Comparison of ENCODE assay signal across 23 cellular contexts in the genomic region with DNA sequence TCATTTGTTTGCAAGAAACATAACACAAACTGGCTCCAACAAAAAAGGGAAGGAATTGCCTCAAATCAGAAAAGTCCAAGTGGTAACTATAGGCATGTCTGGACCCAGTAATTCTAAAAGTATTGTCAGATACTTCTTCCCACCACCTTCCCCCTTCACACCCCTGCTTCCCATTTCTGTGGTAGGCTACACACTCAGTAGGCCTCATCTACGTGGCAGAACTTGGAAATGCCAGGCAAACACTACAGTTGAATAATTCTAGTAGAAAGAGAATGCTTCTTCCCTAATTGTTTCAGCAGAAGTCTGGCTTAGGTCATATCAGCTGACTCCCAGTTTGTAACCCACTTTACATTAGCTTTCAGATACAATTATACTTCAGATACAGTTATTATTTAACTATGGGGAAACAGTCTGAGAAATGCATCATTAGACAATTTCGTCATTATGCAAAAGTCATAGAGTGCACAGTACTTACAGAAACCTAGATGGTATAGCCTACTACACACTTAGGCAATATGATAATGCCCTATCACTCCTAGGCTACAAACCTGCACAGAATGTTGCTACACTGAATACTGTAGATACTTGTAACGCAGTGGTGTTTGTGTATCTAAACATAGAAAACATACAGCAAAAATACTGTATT. TPM values are rescaled to one million over a fixed set of nuclear protein-coding genes. Genes with fewer than 3 reads are reported as not detected.
DNase-seq lines count a peak whose midpoint lies in the region; FAIRE-seq and TF ChIP-seq lines count a peak whose summit lies in the region.
"Had no signal": no experiment of that assay in that cellular context is flagged by ENCODE, and none has a peak within 500 bp of the region (broad histone marks: within the 10 kb centered on the region; RNA-seq: fewer than 3 reads in every experiment).

No MANE protein-coding gene starts in this region.

- FAIRE-seq in GM18507 (lab: Jason Lieb, UNC), result peak; percentile 31

- peaks cover 57% of the 10 kb centered on the region for H3K9me3 Mint-ChIP-seq in nephron progenitor cell
- no peaks in the 10 kb centered on the region for H3K9me3 Mint-ChIP-seq in activated T-helper 2 cell treated with anti-CD3 and anti-CD28 coated beads, Interferon-gamma antibody, Interleukin-2, Interleukin-4, amounts not matched to agents 10 μg/mL and 5 μg/mL and 100 μg/mL, durations not matched to agents 14 hours and 24 hours and 36 hours
- H3K9me3 Mint-ChIP-seq: activated CD8-positive, alpha-beta T cell treated with anti-CD3 and anti-CD28 coated beads for 36 hours; effector memory CD8-positive, alpha-beta T cell; T-cell had no signal

- peaks cover 57% of the 10 kb centered on the region for H3K4me1 Mint-ChIP-seq in nephron progenitor cell
- peaks cover 16% of the 10 kb centered on the region for H3K4me1 Mint-ChIP-seq in activated T-helper 2 cell treated with anti-CD3 and anti-CD28 coated beads, Interferon-gamma antibody, Interleukin-2, Interleukin-4, amounts not matched to agents 10 μg/mL and 5 μg/mL and 100 μg/mL, durations not matched to agents 14 hours and 24 hours and 36 hours (ENCODE audit: low read depth)

- H3K27ac Mint-ChIP-seq in nephron progenitor cell, result peak overlapping the region; percentile 37
- H3K27ac Mint-ChIP-seq in activated T-helper 2 cell treated with anti-CD3 and anti-CD28 coated beads, Interferon-gamma antibody, Interleukin-2, Interleukin-4, amounts not matched to agents 10 μg/mL and 5 μg/mL and 100 μg/mL, durations not matched to agents 14 hours and 24 hours and 36 hours, result no peak overlapping the region
- H3K27ac Mint-ChIP-seq: activated CD8-positive, alpha-beta T cell treated with anti-CD3 and anti-CD28 coated beads for 36 hours; effector memory CD8-positive, alpha-beta T cell had no signal

- peaks cover 93% of the 10 kb centered on the region for H3K36me3 Mint-ChIP-seq in nephron progenitor cell (ENCODE audit: low read depth)
- H3K36me3 Mint-ChIP-seq in activated T-helper 2 cell treated with anti-CD3 and anti-CD28 coated beads, Interferon-gamma antibody, Interleukin-2, Interleukin-4, amounts not matched to agents 10 μg/mL and 5 μg/mL and 100 μg/mL, durations not matched to agents 14 hours and 24 hours and 36 hours (ENCODE audit: low read depth), result peaks cover 24% of the 10 kb centered on the region

- H3K4me3 Mint-ChIP-seq in nephron progenitor cell, result no peak overlapping the region
- no peak overlapping the region for H3K4me3 Mint-ChIP-seq in activated T-helper 2 cell treated with anti-CD3 and anti-CD28 coated beads, Interferon-gamma antibody, Interleukin-2, Interleukin-4, amounts not matched to agents 10 μg/mL and 5 μg/mL and 100 μg/mL, durations not matched to agents 14 hours and 24 hours and 36 hours (ENCODE audit: low read depth)
- H3K4me3 Mint-ChIP-seq: activated CD8-positive, alpha-beta T cell treated with anti-CD3 and anti-CD28 coated beads for 36 hours; effector memory CD8-positive, alpha-beta T cell; T-cell had no signal

- DNase-seq in GM18507 (ENCODE audit: extremely low spot score, insufficient read length, low read depth) (no peak), KBM-7 (peak; percentile 5), caudate nucleus (lab: John Stamatoyannopoulos, UW) (no peak), nephron progenitor cell (no peak), medulla oblongata (ENCODE audit: extremely low spot score) (no peak), NCI-H524 treated with DMSO at 0.1 percent for 48 hours (lab: John Stamatoyannopoulos, UW) (no peak)
- no peak for DNase-seq in activated CD8-positive, alpha-beta memory T cell treated with anti-CD3 and anti-CD28 coated beads for 24 hours
- no peak for DNase-seq in activated T-helper 2 cell treated with anti-CD3 and anti-CD28 coated beads, Interferon-gamma antibody, Interleukin-2, Interleukin-4, amounts not matched to agents 10 μg/mL and 5 μg/mL and 100 μg/mL, durations not matched to agents 14 hours and 24 hours and 36 hours (ENCODE audit: low spot score)
- DNase-seq: activated CD4-positive, CD25-positive, alpha-beta regulatory T cell treated with anti-CD3 and anti-CD28 coated beads, Interleukin-2, amount 50 U/mL, for 72 hours; activated CD8-positive, alpha-beta T cell treated with anti-CD3 and anti-CD28 coated beads for 36 hours; activated gamma-delta T cell treated with Interleukin-2 at 50 U/mL for 16 hours; effector memory CD8-positive, alpha-beta T cell; HCEC 1CT; left ventricle myocardium superior; NCI-H1436; NCI-H446 treated with DMSO at 0.1 percent for 48 hours; PC-3; Right ventricle myocardium superior; stimulated activated CD4-positive, alpha-beta T cell treated with anti-CD3 and anti-CD28 coated beads, Interleukin-4, amount 100 ng/mL, for 4 hours; stimulated activated naive CD4-positive, alpha-beta T cell treated with Interleukin-2 at 50 U/mL for 16 hours; T-cell had no signal

- in situ Hi-C loops in KBM-7 (cut with MboI; ENCODE audit: low pct_unique_long_range_greater_than_20kb, low sequenced_read_pairs), result no loop called here

- peak overlapping the region; percentile 0 for H3K27ac ChIP-seq in caudate nucleus (ENCODE audit: low read depth, low read length)
- H3K27ac ChIP-seq: C4-2B, parathyroid adenoma had no signal

- intact Hi-C loops in activated T-helper 2 cell treated with anti-CD3 and anti-CD28 coated beads, Interferon-gamma antibody, Interleukin-2, Interleukin-4, amounts not matched to agents 10 μg/mL and 5 μg/mL and 100 μg/mL, durations not matched to agents 14 hours and 24 hours and 36 hours (cut with micrococcal nuclease), result loop anchor here (10.0 kb wide), 2 partner anchors 325 to 885 kb away; no protein-coding TSS in a partner anchor

- TF ChIP-seq CTCF in nephron progenitor cell (IDR thresholded peaks at IDR 0.05), result no peak

- H3K27me3 Mint-ChIP-seq in nephron progenitor cell (ENCODE audit: low read depth, poor library complexity), result peaks cover 3% of the 10 kb centered on the region
- no peaks in the 10 kb centered on the region for H3K27me3 Mint-ChIP-seq in activated T-helper 2 cell treated with anti-CD3 and anti-CD28 coated beads, Interferon-gamma antibody, Interleukin-2, Interleukin-4, amounts not matched to agents 10 μg/mL and 5 μg/mL and 100 μg/mL, durations not matched to agents 14 hours and 24 hours and 36 hours (ENCODE audit: low read depth)
- H3K27me3 Mint-ChIP-seq: activated CD8-positive, alpha-beta T cell treated with anti-CD3 and anti-CD28 coated beads for 36 hours; effector memory CD8-positive, alpha-beta T cell; T-cell had no signal

RNA-seq across cellular contexts. Expression of a gene that starts 6.4 kb away (rescaled TPM):
- 16.0 and 17.6 TPM in 2 replicates for total RNA-seq in activated T-helper 2 cell treated with anti-CD3 and anti-CD28 coated beads, Interferon-gamma antibody, Interleukin-2, Interleukin-4, amounts not matched to agents 10 μg/mL and 5 μg/mL and 100 μg/mL, durations not matched to agents 14 hours and 24 hours and 36 hours
